In the genomic region with DNA sequence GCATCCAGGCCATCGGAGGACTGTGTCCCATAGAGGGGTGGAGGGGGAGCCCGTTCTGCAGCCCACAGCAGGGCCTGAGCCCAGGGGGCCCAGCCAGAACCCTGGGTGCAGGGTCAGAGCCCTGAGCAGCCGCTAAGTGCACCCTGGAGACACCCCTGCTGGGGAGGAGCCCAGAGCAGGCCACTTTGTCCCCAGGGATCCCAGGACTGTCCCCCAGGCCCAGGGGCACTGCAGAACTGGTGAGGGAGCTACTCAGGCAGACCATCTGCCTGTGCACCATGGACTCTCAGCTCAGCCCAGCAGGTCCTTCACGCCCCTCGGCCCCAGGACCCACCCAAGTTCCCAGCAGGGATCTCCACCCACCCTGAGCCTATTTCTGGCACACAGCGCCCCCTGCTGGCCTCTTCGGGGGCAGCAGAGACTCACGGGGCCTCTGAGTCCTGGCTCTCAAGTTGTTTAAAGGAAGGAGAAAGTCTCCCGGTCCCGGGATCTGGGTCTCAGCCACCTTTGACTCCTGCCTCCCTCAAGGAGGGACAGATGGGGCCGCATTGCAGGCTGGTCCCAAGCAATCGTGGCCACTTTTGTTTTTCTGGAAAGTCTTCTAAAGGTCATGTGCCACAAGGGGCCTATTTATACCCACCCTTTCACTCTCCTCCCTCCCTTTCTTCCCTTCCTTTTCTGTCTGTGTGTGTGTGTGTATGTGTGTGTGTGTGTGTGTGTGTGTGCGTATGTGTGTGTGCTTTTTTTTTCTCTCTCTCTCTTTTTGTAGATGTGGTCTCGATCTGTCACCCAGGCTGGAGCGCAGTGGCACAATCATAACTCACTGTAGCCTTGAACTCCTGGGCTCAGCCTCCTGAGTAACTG, we compare ENCODE assay signal across 8 cellular contexts.
DNase-seq lines count a peak whose midpoint lies in the region; ATAC-seq, FAIRE-seq and TF ChIP-seq lines count a peak whose summit lies in the region.

No MANE protein-coding gene starts in this region.

- WGBS in psoas muscle, 3 donors = 30 to 32% (median 30%) methylated on average over 14 to 15 of the region's 15 CpGs

- no peak for TF ChIP-seq POLR2A in H54 (IDR thresholded peaks at IDR 0.05; ENCODE audit: low read depth, low read length)

- H3K36me3 ChIP-seq in psoas muscle (ENCODE audit: insufficient read depth in 1 of 2, low read depth in 1 of 2) = no peaks in the 10 kb centered on the region

- peak; percentile 87 for TF ChIP-seq CTCF in psoas muscle (IDR thresholded peaks at IDR 0.05)

- peak; percentile 60 to 72 (median 64) for ATAC-seq in psoas muscle
- ATAC-seq in GM21619 (IDR thresholded peaks at IDR 0.05; ENCODE audit: unreplicated experiment) = no peak
- no peak for ATAC-seq in GM21528 (IDR thresholded peaks at IDR 0.05; ENCODE audit: low FRiP score, unreplicated experiment)

- intact Hi-C loops in head of caudate nucleus (cut with DNase I) (no loop called here), psoas muscle (cut with DNase I) (loop anchor here (2.0 to 10.0 kb wide), 2 partner anchors 174 kb away; partner anchors contain the start of gene COL26A1 (in 1 of the 2))

- DNase-seq in AML-193 (lab: John Stamatoyannopoulos, UW) (peak; percentile 1 to 28), H54 (ENCODE audit: insufficient read length, low spot score) (peak; percentile 77), RPMI8226 (peak; percentile 70), head of caudate nucleus (peak in 41 of 42 donors; percentile 23 to 78 (median 61)), psoas muscle (peak; percentile 52 to 68)
- peak; percentile 32 for DNase-seq in activated gamma-delta T cell treated with anti-CD3 and anti-CD28 coated beads, Interleukin-2, amount 50 U/mL, for 16 hours (ENCODE audit: low read depth)

- no peaks in the 10 kb centered on the region for H3K4me1 ChIP-seq in psoas muscle

- no peak for FAIRE-seq in H54 (lab: Jason Lieb, UNC)

- no peak overlapping the region for H3K4me3 ChIP-seq in psoas muscle

- H3K27me3 ChIP-seq in psoas muscle (ENCODE audit: insufficient read depth in 3 of 3, low read length in 2 of 3) = no peaks in the 10 kb centered on the region

- H3K27ac ChIP-seq in psoas muscle = no peak overlapping the region

- no peaks in the 10 kb centered on the region for H3K9me3 ChIP-seq in psoas muscle

Comparison
In these comparisons a context has a peak if more than half of its experiments do, and no peak if none do; other contexts are left out.
1. DNase-seq: peak in every context shown above with its lines; median percentile 77 in H54; 70 in RPMI8226; 61 in head of caudate nucleus; 60 in psoas muscle; 32 in activated gamma-delta T cell treated with anti-CD3 and anti-CD28 coated beads, Interleukin-2, amount 50 U/mL, for 16 hours; 14 in AML-193.
2. ATAC-seq: peak in psoas muscle (4 of 4); none in GM21619 (single experiment) and GM21528 (single experiment).